Comparison of ENCODE assay signal across 15 cellular contexts in genomic region chr2:908568-908967, GRCh38. TPM values are rescaled to one million over a fixed set of nuclear protein-coding genes. Genes with fewer than 3 reads are reported as not detected.
DNase-seq lines count a peak whose midpoint lies in the region; TF ChIP-seq lines count a peak whose summit lies in the region.
"Had no signal": no experiment of that assay in that cellular context is flagged by ENCODE, and none has a peak within 500 bp of the region (broad histone marks: within the 10 kb centered on the region; RNA-seq: fewer than 3 reads in every experiment).

No MANE protein-coding gene starts in this region.

- peak overlapping the region in 3 of 11 experiments; percentile 56 to 66 (median 57); a peak in 3 of 22 replicates for H3K27ac ChIP-seq in BLaER1 treated with 17β-estradiol and CSF1 and Interleukin-3, amounts not matched to agents 10 nM and 100 nM
- no peak overlapping the region for H3K27ac ChIP-seq in H9 (ENCODE audit: insufficient read length, low read depth, low read length)
- H3K27ac ChIP-seq in endodermal cell (ENCODE audit: low read depth, low read length): no peak overlapping the region
- no peak overlapping the region for H3K27ac ChIP-seq in ascending aorta

- H3K4me1 ChIP-seq in BLaER1 treated with 17β-estradiol and CSF1 and Interleukin-3, amounts not matched to agents 10 nM and 100 nM: peaks cover 0 to 14% (median 6%) of the 10 kb centered on the region in 10 experiments; a peak in 7 of 20 replicates
- peaks cover 3% of the 10 kb centered on the region for H3K4me1 ChIP-seq in H9 (ENCODE audit: insufficient read depth, low read length)
- H3K4me1 ChIP-seq in endodermal cell (ENCODE audit: control insufficient read depth, insufficient read depth, low read length): no peaks in the 10 kb centered on the region
- no peaks in the 10 kb centered on the region for H3K4me1 ChIP-seq in ascending aorta
- H3K4me1 ChIP-seq: HAP-1 had no signal

- H4K91ac ChIP-seq in H9 (ENCODE audit: insufficient read length, low read depth, low read length): no peak overlapping the region

- H2AFZ ChIP-seq in H9 (ENCODE audit: low read length): no peak overlapping the region

- no peak overlapping the region for H3K4ac ChIP-seq in H9 (ENCODE audit: low read depth, low read length)

- H4K8ac ChIP-seq in H9 (replicated peaks; ENCODE audit: insufficient read length, low read depth, low read length): no peak overlapping the region

- no peak overlapping the region for H3K18ac ChIP-seq in H9 (ENCODE audit: insufficient read length, low read depth, low read length)

- H3K36me3 ChIP-seq in BLaER1 treated with 17β-estradiol and CSF1 and Interleukin-3, amounts not matched to agents 10 nM and 100 nM: no peaks in the 10 kb centered on the region
- no peaks in the 10 kb centered on the region for H3K36me3 ChIP-seq in endodermal cell (ENCODE audit: control insufficient read depth, insufficient read depth, low read length)
- H3K36me3 ChIP-seq in ascending aorta: no peaks in the 10 kb centered on the region
- H3K36me3 ChIP-seq: HAP-1 had no signal

- H3K4me3 ChIP-seq in BLaER1 treated with 17β-estradiol and CSF1 and Interleukin-3, amounts not matched to agents 10 nM and 100 nM: peak overlapping the region in 9 of 10 experiments; percentile 4 to 46 (median 36); a peak in 7 of 20 replicates
- no peak overlapping the region for H3K4me3 ChIP-seq in endodermal cell (ENCODE audit: low read length)
- H3K4me3 ChIP-seq in ascending aorta: no peak overlapping the region
- H3K4me3 ChIP-seq: HAP-1 had no signal

- peaks cover 16% of the 10 kb centered on the region for H3K27me3 Mint-ChIP-seq in H9 (ENCODE audit: low read depth)
- H3K27me3 Mint-ChIP-seq in endodermal cell (ENCODE audit: insufficient read depth): no peaks in the 10 kb centered on the region

- no peak overlapping the region for H2BK20ac ChIP-seq in H9 (ENCODE audit: low read depth, low read length, poor library complexity, severe bottlenecking)

- H3K9me3 Mint-ChIP-seq in H9: no peaks in the 10 kb centered on the region; a peak in 2 of 5 replicates
- no peaks in the 10 kb centered on the region for H3K9me3 Mint-ChIP-seq in endodermal cell
- H3K9me3 Mint-ChIP-seq: CD8-positive, alpha-beta T cell had no signal

- no CpG with 5 or more reads among the region's 4 CpGs for WGBS in H9 (ENCODE audit: extremely low coverage, insufficient read length, low lambda C conversion rate)
- 89 to 90% methylated on average over 4 of the region's 4 CpGs for WGBS in endodermal cell (ENCODE audit: insufficient coverage in 1 of 2, insufficient read length in 1 of 2), 2 experiments

- DNase-seq in H9 (peak; percentile 9), endodermal cell (peak; percentile 41), Ammon's horn (ENCODE audit: low spot score) (no peak), T1000 (lab: John Stamatoyannopoulos, UW) (no peak), ascending aorta (ENCODE audit: low spot score in 2 of 2) (no peak)
- DNase-seq: ACHN; Calu3; CD8-positive, alpha-beta T cell; DMS79 treated with DMSO at 0.1 percent for 48 hours; GF-D8; GOT3 had no signal

- H3K9me3 ChIP-seq in BLaER1 treated with 17β-estradiol and CSF1 and Interleukin-3, amounts not matched to agents 10 nM and 100 nM (replicated peaks in 1 of 11): peaks cover 35 to 56% (median 50%) of the 10 kb centered on the region in 11 experiments
- no peaks in the 10 kb centered on the region for H3K9me3 ChIP-seq in H9 (ENCODE audit: control insufficient read depth, low read depth, low read length)
- H3K9me3 ChIP-seq in endodermal cell (ENCODE audit: control insufficient read depth, low read length): no peaks in the 10 kb centered on the region
- H3K9me3 ChIP-seq in ascending aorta: no peaks in the 10 kb centered on the region
- H3K9me3 ChIP-seq: HAP-1 had no signal

- no peak overlapping the region for H3K23ac ChIP-seq in H9 (ENCODE audit: insufficient read length, low read depth, low read length)

- H3K56ac ChIP-seq in H9 (ENCODE audit: insufficient read length, low read depth, low read length): no peak overlapping the region

- H3K9ac ChIP-seq in BLaER1 treated with 17β-estradiol and CSF1 and Interleukin-3, amounts not matched to agents 10 nM and 100 nM: no peak overlapping the region
- H3K9ac ChIP-seq in H9 (ENCODE audit: extremely low read depth, insufficient read length, low read length): no peak overlapping the region
- H3K9ac ChIP-seq in endodermal cell (ENCODE audit: extremely low read depth, low read length, poor library complexity, severe bottlenecking): no peak overlapping the region

- no peak overlapping the region for H2AK5ac ChIP-seq in H9 (ENCODE audit: insufficient read length, low read length)

- TF ChIP-seq CTCF in H9 (conservative IDR thresholded peaks at IDR 0.05) (no peak), endodermal cell (conservative IDR thresholded peaks at IDR 0.05) (no peak), ascending aorta (IDR thresholded peaks at IDR 0.05) (no peak)

- intact Hi-C loops in ascending aorta (cut with DNase I): no loop called here

- no peak overlapping the region for H3K4me3 Mint-ChIP-seq in H9
- no peak overlapping the region for H3K4me3 Mint-ChIP-seq in endodermal cell
- H3K4me3 Mint-ChIP-seq: IgD-negative memory B cell had no signal

- no peak overlapping the region for H2BK15ac ChIP-seq in H9 (ENCODE audit: low read depth, low read length)

- no peaks in the 10 kb centered on the region for H4K20me1 ChIP-seq in BLaER1 treated with 17β-estradiol and CSF1 and Interleukin-3, amounts not matched to agents 10 nM and 100 nM
- H4K20me1 ChIP-seq in H9 (ENCODE audit: control insufficient read depth, insufficient read depth, insufficient read length): no peaks in the 10 kb centered on the region

- no peak overlapping the region for H2BK120ac ChIP-seq in H9 (ENCODE audit: low read depth, low read length, poor library complexity, severe bottlenecking)

- H3K4me1 Mint-ChIP-seq in H9 (peaks cover 22 to 24% of the 10 kb centered on the region in 2 experiments), endodermal cell (peaks cover 11% of the 10 kb centered on the region)

- H2BK5ac ChIP-seq in H9 (ENCODE audit: insufficient read length, low read length): no peak overlapping the region

- H2BK12ac ChIP-seq in H9 (ENCODE audit: insufficient read length, low read depth, low read length): no peak overlapping the region

- H4K5ac ChIP-seq in H9 (ENCODE audit: insufficient read length, low read depth, low read length): no peak overlapping the region

- H3T11ph ChIP-seq in H9 (ENCODE audit: low read length): no peak overlapping the region

- H3K4me2 ChIP-seq in BLaER1 treated with 17β-estradiol and CSF1 and Interleukin-3, amounts not matched to agents 10 nM and 100 nM: peak overlapping the region in 5 of 11 experiments; percentile 11 to 39 (median 26); a peak in 5 of 22 replicates
- no peak overlapping the region for H3K4me2 ChIP-seq in H9 (ENCODE audit: insufficient read depth, insufficient read length, low read length)

- no peaks in the 10 kb centered on the region for H3K79me1 ChIP-seq in H9 (ENCODE audit: insufficient read depth, low read depth, low read length, poor library complexity, severe bottlenecking)

- H3K23me2 ChIP-seq in H9 (ENCODE audit: insufficient read length, low read depth, low read length, poor library complexity, severe bottlenecking): no peaks in the 10 kb centered on the region

- no peak overlapping the region for H3K27ac Mint-ChIP-seq in H9
- H3K27ac Mint-ChIP-seq in endodermal cell: no peak overlapping the region
- H3K27ac Mint-ChIP-seq: CD8-positive, alpha-beta T cell; IgD-negative memory B cell had no signal

- H3K14ac ChIP-seq in H9 (ENCODE audit: insufficient read depth, low read length): no peak overlapping the region

- H3K27me3 ChIP-seq in BLaER1 treated with 17β-estradiol and CSF1 and Interleukin-3, amounts not matched to agents 10 nM and 100 nM: no peaks in the 10 kb centered on the region
- H3K27me3 ChIP-seq in H9 (ENCODE audit: insufficient read depth, low read length): no peaks in the 10 kb centered on the region; the same call in 1 of the 2 replicates
- H3K27me3 ChIP-seq in endodermal cell (ENCODE audit: control insufficient read depth, insufficient read depth, low read length, poor library complexity, severe bottlenecking): no peaks in the 10 kb centered on the region
- no peaks in the 10 kb centered on the region for H3K27me3 ChIP-seq in ascending aorta

- H3K36me3 Mint-ChIP-seq in H9 (ENCODE audit: insufficient read depth in 1 of 3, low read depth in 3 of 3): peaks cover 0 to 1% (median 0%) of the 10 kb centered on the region in 3 experiments; a peak in 3 of 7 replicates
- H3K36me3 Mint-ChIP-seq in endodermal cell (ENCODE audit: low read depth): no peaks in the 10 kb centered on the region
- H3K36me3 Mint-ChIP-seq: CD8-positive, alpha-beta T cell had no signal

- no peaks in the 10 kb centered on the region for H3K79me2 ChIP-seq in H9 (ENCODE audit: insufficient read depth, low read length)

RNA-seq across cellular contexts. Expression of gene SNTG2, which starts 42.1 kb away (rescaled TPM):
- total RNA-seq in H9 (2021) (12.7 and 13.2 TPM in 2 replicates), endodermal cell (10 to 100 TPM in 1 of 2 donors, 1 to 10 TPM in 1; 4.1 to 11.9 TPM), ascending aorta (9.9 TPM)
- 1.9 TPM for polyA plus RNA-seq in endodermal cell (2013, experiment 1 of 2)
- polyA plus RNA-seq in endodermal cell (2013, experiment 2 of 2): 1.2 TPM
- total RNA-seq: Calu3, HepG2 had no signal
- polyA plus RNA-seq: HepG2, IgD-negative memory B cell had no signal

Comparison
In these comparisons a context has a peak if more than half of its experiments do, and no peak if none do; other contexts are left out.
1. H3K4me3 ChIP-seq: peak in BLaER1 treated with 17β-estradiol and CSF1 and Interleukin-3, amounts not matched to agents 10 nM and 100 nM (9 of 10); none in endodermal cell (single experiment) and ascending aorta (0 of 2).
2. DNase-seq: peak in H9 (single experiment) and endodermal cell (single experiment); none in Ammon's horn (single experiment), T1000 (single experiment) and ascending aorta (0 of 2).